ENCODE assay signal across 8 cellular contexts in genomic region chr9:90099262-90099982, GRCh38.
DNase-seq lines count a peak whose midpoint lies in the region; ATAC-seq and TF ChIP-seq lines count a peak whose summit lies in the region.

No MANE protein-coding gene starts in this region.

- H3K36me3 Mint-ChIP-seq in activated T-cell treated with anti-CD3 and anti-CD28 coated beads, Interleukin-2, amount 50 U/mL, for 72 hours (ENCODE audit: insufficient read depth in 2 of 2): no peaks in the 10 kb centered on the region

- peak; percentile 28 for TF ChIP-seq CTCF in fibroblast of pulmonary artery (IDR thresholded peaks at IDR 0.05; ENCODE audit: low read length, missing control alignments)
- TF ChIP-seq CTCF in retinal pigment epithelial cell (conservative IDR thresholded peaks at IDR 0.05; ENCODE audit: low read depth, low read length): peak; percentile 53

- peaks cover 12% of the 10 kb centered on the region for H3K4me1 Mint-ChIP-seq in activated T-cell treated with anti-CD3 and anti-CD28 coated beads, Interleukin-2, amount 50 U/mL, for 72 hours (ENCODE audit: low read depth)

- H3K4me3 ChIP-seq in fibroblast of pulmonary artery (replicated peaks; ENCODE audit: low read depth, low read length) (no peak overlapping the region), retinal pigment epithelial cell (ENCODE audit: low read length) (no peak overlapping the region)

- no peak overlapping the region for H3K27ac Mint-ChIP-seq in activated T-cell treated with anti-CD3 and anti-CD28 coated beads, Interleukin-2, amount 50 U/mL, for 72 hours

- H3K27me3 Mint-ChIP-seq in activated T-cell treated with anti-CD3 and anti-CD28 coated beads, Interleukin-2, amount 50 U/mL, for 72 hours (ENCODE audit: low read depth): peaks cover 24% of the 10 kb centered on the region

- DNase-seq in activated T-cell treated with anti-CD3 and anti-CD28 coated beads, Interleukin-2, amount 50 U/mL, for 72 hours: peak in 1 of 2 donors; percentile 4
- DNase-seq in activated T-cell treated with anti-CD3 and anti-CD28 coated beads for 4 hours: no peak
- DNase-seq in NCI-H510A treated with DMSO at 0.1 percent for 48 hours (lab: John Stamatoyannopoulos, UW): peak; percentile 82
- DNase-seq in fibroblast of pulmonary artery (ENCODE audit: low read depth): peak; percentile 33
- DNase-seq in retinal pigment epithelial cell (ENCODE audit: low read depth): no peak
- no peak for DNase-seq in activated effector memory CD4-positive, alpha-beta T cell treated with Interleukin-2 at 50 U/mL for 16 hours
- DNase-seq in HK-2 (ENCODE audit: unreplicated experiment): no peak

- no peak overlapping the region for H3K4me3 Mint-ChIP-seq in activated T-cell treated with anti-CD3 and anti-CD28 coated beads, Interleukin-2, amount 50 U/mL, for 72 hours

- H3K9me3 Mint-ChIP-seq in activated T-cell treated with anti-CD3 and anti-CD28 coated beads, Interleukin-2, amount 50 U/mL, for 72 hours: no peaks in the 10 kb centered on the region

- ATAC-seq in activated T-cell treated with anti-CD3 and anti-CD28 coated beads, Interleukin-2, amount 50 U/mL, for 72 hours (replicated peaks in 1 of 2): peak; percentile 29 to 31
- ATAC-seq in HG02571 (IDR thresholded peaks at IDR 0.05; ENCODE audit: unreplicated experiment): no peak

Comparison
In these comparisons a context has a peak if more than half of its experiments do, and no peak if none do; other contexts are left out.
1. DNase-seq: peak in NCI-H510A treated with DMSO at 0.1 percent for 48 hours (single experiment) and fibroblast of pulmonary artery (single experiment); none in activated T-cell treated with anti-CD3 and anti-CD28 coated beads for 4 hours (single experiment), retinal pigment epithelial cell (single experiment), activated effector memory CD4-positive, alpha-beta T cell treated with Interleukin-2 at 50 U/mL for 16 hours (single experiment) and HK-2 (single experiment).